ENCODE assay signal across 16 cellular contexts in genomic region chr17:58643147-58643546, GRCh38. TPM values are rescaled to one million over a fixed set of nuclear protein-coding genes. Genes with fewer than 3 reads are reported as not detected.
A peak's percentile ranks its signal among the peaks of the same experiment; 100 is the strongest.
DNase-seq lines count a peak whose midpoint lies in the region; ATAC-seq and TF ChIP-seq lines count a peak whose summit lies in the region.
"Had no signal": no experiment of that assay in that cellular context is flagged by ENCODE, and none has a peak within 500 bp of the region (broad histone marks: within the 10 kb centered on the region; RNA-seq: fewer than 3 reads in every experiment).

No MANE protein-coding gene starts in this region.

- H4K20me1 ChIP-seq in osteoblast (ENCODE audit: insufficient read depth, low read length) = no peaks in the 10 kb centered on the region

- no peaks in the 10 kb centered on the region for H3K79me2 ChIP-seq in osteoblast (ENCODE audit: insufficient read depth, low read length)

- no peak for TF ChIP-seq POLR2A in tibial nerve (IDR thresholded peaks at IDR 0.05)

- peak overlapping the region; percentile 17 for H3K4me2 ChIP-seq in osteoblast (ENCODE audit: insufficient read depth, low read length)

- H3K27ac ChIP-seq in osteoblast (ENCODE audit: low read depth, low read length) = no peak overlapping the region
- H3K27ac ChIP-seq in tibial nerve = no peak overlapping the region
- H3K27ac ChIP-seq: body of pancreas had no signal

- H3K36me3 ChIP-seq in osteoblast (ENCODE audit: insufficient read depth, low read length) = no peaks in the 10 kb centered on the region
- H3K36me3 ChIP-seq in tibial nerve = no peaks in the 10 kb centered on the region

- H2AFZ ChIP-seq in osteoblast (ENCODE audit: low read length) = no peak overlapping the region

- TF ChIP-seq CTCF in epithelial cell of esophagus (IDR thresholded peaks at IDR 0.05; ENCODE audit: insufficient read depth, low read depth, low read length, missing control alignments) (no peak), osteoblast (IDR thresholded peaks at IDR 0.05; ENCODE audit: extremely low read depth, low read depth, low read length) (no peak), tibial nerve (IDR thresholded peaks at IDR 0.05) (no peak)

- ATAC-seq in GM19328 (IDR thresholded peaks at IDR 0.05; ENCODE audit: unreplicated experiment) (no peak), GM19324 (IDR thresholded peaks at IDR 0.05; ENCODE audit: low FRiP score, unreplicated experiment) (no peak)
- ATAC-seq: body of pancreas had no signal

- H3K4me3 ChIP-seq in epithelial cell of esophagus (ENCODE audit: low read length) = no peak overlapping the region
- no peak overlapping the region for H3K4me3 ChIP-seq in osteoblast (ENCODE audit: insufficient read depth, low read length)
- H3K4me3 ChIP-seq in tibial nerve = no peak overlapping the region
- H3K4me3 ChIP-seq: body of pancreas, lung had no signal

- TF ChIP-seq EP300 in tibial nerve (IDR thresholded peaks at IDR 0.05) = no peak

- H3K9me3 ChIP-seq in osteoblast (ENCODE audit: low read depth, low read length) (no peaks in the 10 kb centered on the region), tibial nerve (no peaks in the 10 kb centered on the region)
- H3K9me3 ChIP-seq: body of pancreas, Caco-2 had no signal

- H3K4me1 ChIP-seq in osteoblast (ENCODE audit: insufficient read depth, low read length) (peaks cover 15% of the 10 kb centered on the region), tibial nerve (no peaks in the 10 kb centered on the region)
- H3K4me1 ChIP-seq: body of pancreas, Caco-2 had no signal

- whole genome bisulfite sequencing in tibial nerve, 2 donors = 46 to 52% methylated on average over 2 of the region's 2 CpGs

- peak; percentile 16 for DNase-seq in GM04504 (ENCODE audit: low read depth)
- DNase-seq in RKO (ENCODE audit: low spot score) = peak; percentile 25
- DNase-seq in epithelial cell of esophagus (ENCODE audit: low read depth) = peak; percentile 80
- peak; percentile 92 for DNase-seq in osteoblast (ENCODE audit: insufficient read length, low spot score, missing footprints)
- DNase-seq in tibial nerve (ENCODE audit: low spot score in 2 of 2) = no peak
- DNase-seq in activated CD8-positive, alpha-beta memory T cell treated with anti-CD3 and anti-CD28 coated beads for 24 hours = no peak
- DNase-seq: activated CD4-positive, alpha-beta T cell treated with anti-CD3 and anti-CD28 coated beads for 1 hour; activated T-cell treated with anti-CD3 and anti-CD28 coated beads, Interleukin-2, amount 50 U/mL, for 48 hours; body of pancreas; Caco-2; KBM-7; NCI-H187 treated with DMSO at 0.1 percent for 48 hours; nucleus accumbens had no signal

- H3K27me3 ChIP-seq in osteoblast (ENCODE audit: insufficient read depth, low read length) = no peaks in the 10 kb centered on the region
- no peaks in the 10 kb centered on the region for H3K27me3 ChIP-seq in tibial nerve
- H3K27me3 ChIP-seq: body of pancreas had no signal

RNA-seq across cellular contexts. Expression of gene TEX14, which starts 48.7 kb away (rescaled TPM):
- total RNA-seq in osteoblast (under 0.01 TPM in 2 replicates), tibial nerve (under 1 TPM in 2 of 4 donors, not detected in 2; under 0.01 to 0.21 TPM)

RNA-seq across cellular contexts. Expression of gene RAD51C, which starts 49.3 kb away (rescaled TPM):
- total RNA-seq in osteoblast = 17.4 and 17.7 TPM in 2 replicates
- 10 to 100 TPM; 10.3 to 18.8 (median 13.5) TPM for total RNA-seq in tibial nerve

Comparison
In these comparisons a context has a peak if more than half of its experiments do, and no peak if none do; other contexts are left out.
1. DNase-seq: peak in GM04504 (single experiment), RKO (single experiment), epithelial cell of esophagus (single experiment) and osteoblast (single experiment); none in tibial nerve (0 of 2) and activated CD8-positive, alpha-beta memory T cell treated with anti-CD3 and anti-CD28 coated beads for 24 hours (single experiment).